9 cellular contexts compared by ENCODE assay signal in genomic region chr4:69881173-69881773, GRCh38. TPM values are rescaled to one million over a fixed set of nuclear protein-coding genes. Genes with fewer than 3 reads are reported as not detected.
A peak's percentile ranks its signal among the peaks of the same experiment; 100 is the strongest.
DNase-seq lines count a peak whose midpoint lies in the region; ATAC-seq and TF ChIP-seq lines count a peak whose summit lies in the region.
"Had no signal": no experiment of that assay in that cellular context is flagged by ENCODE, and none has a peak within 500 bp of the region (broad histone marks: within the 10 kb centered on the region; RNA-seq: fewer than 3 reads in every experiment).

No MANE protein-coding gene starts in this region.

- H2AFZ ChIP-seq in mesenchymal stem cell (ENCODE audit: low read depth, low read length): no peak overlapping the region

- no peak overlapping the region for H3K4ac ChIP-seq in mesenchymal stem cell (ENCODE audit: low read depth in 1 of 2, low read length in 2 of 2)

- DNase-seq in DMS79 treated with DMSO at 0.1 percent for 48 hours (lab: John Stamatoyannopoulos, UW) (peak; percentile 1), DMS79 (lab: John Stamatoyannopoulos, UW) (no peak), Peyer's patch (peak in 1 of 3 donors; percentile 64), colonic mucosa (peak; percentile 31), mesenchymal stem cell (peak; percentile 44), uterus (no peak)

- TF ChIP-seq CTCF in Peyer's patch (IDR thresholded peaks at IDR 0.05) (peak in 5 of 6 experiments; percentile 18 to 97 (median 95)), colonic mucosa (IDR thresholded peaks at IDR 0.05) (peak; percentile 81), uterus (IDR thresholded peaks at IDR 0.05) (peak; percentile 25 to 49 (median 38))

- H3K14ac ChIP-seq in mesenchymal stem cell (ENCODE audit: low read length in 2 of 2): no peak overlapping the region

- no peak overlapping the region for H4K8ac ChIP-seq in mesenchymal stem cell (ENCODE audit: low read length)

- no peak overlapping the region for H3K4me3 ChIP-seq in Peyer's patch
- no peak overlapping the region for H3K4me3 ChIP-seq in colonic mucosa
- no peak overlapping the region for H3K4me3 ChIP-seq in mesenchymal stem cell (ENCODE audit: insufficient read depth in 1 of 2, low read depth in 1 of 2, low read length in 2 of 2)
- no peak overlapping the region for H3K4me3 ChIP-seq in uterus
- H3K4me3 ChIP-seq: BLaER1 had no signal

- no peak overlapping the region for H4K91ac ChIP-seq in mesenchymal stem cell (ENCODE audit: low read length)

- H2BK12ac ChIP-seq in mesenchymal stem cell (ENCODE audit: low read length in 2 of 2): no peak overlapping the region

- TF ChIP-seq POLR2A in Peyer's patch (IDR thresholded peaks at IDR 0.05) (no peak), uterus (IDR thresholded peaks at IDR 0.05) (no peak)

- H3K27me3 ChIP-seq in Peyer's patch: no peaks in the 10 kb centered on the region
- H3K27me3 ChIP-seq in colonic mucosa: no peaks in the 10 kb centered on the region
- H3K27me3 ChIP-seq in mesenchymal stem cell (ENCODE audit: control insufficient read depth in 1 of 2, insufficient read depth in 1 of 2, low read length in 2 of 2): no peaks in the 10 kb centered on the region
- H3K27me3 ChIP-seq in uterus: no peaks in the 10 kb centered on the region
- H3K27me3 ChIP-seq: BLaER1 had no signal

- no peak overlapping the region for H2AK5ac ChIP-seq in mesenchymal stem cell (ENCODE audit: low read length, severe bottlenecking)

- no peak overlapping the region for H3K27ac ChIP-seq in Peyer's patch
- H3K27ac ChIP-seq in colonic mucosa: no peak overlapping the region
- H3K27ac ChIP-seq in mesenchymal stem cell (ENCODE audit: low read length, poor library complexity, severe bottlenecking): no peak overlapping the region
- H3K27ac ChIP-seq in uterus: no peak overlapping the region
- H3K27ac ChIP-seq: BLaER1 had no signal

- H3K9me3 ChIP-seq in Peyer's patch (no peaks in the 10 kb centered on the region), colonic mucosa (no peaks in the 10 kb centered on the region), mesenchymal stem cell (ENCODE audit: control insufficient read depth, low read length) (no peaks in the 10 kb centered on the region), uterus (no peaks in the 10 kb centered on the region)

- H3K36me3 ChIP-seq in Peyer's patch (no peaks in the 10 kb centered on the region), colonic mucosa (no peaks in the 10 kb centered on the region), mesenchymal stem cell (ENCODE audit: control insufficient read depth in 1 of 2, insufficient read depth in 2 of 2, low read depth in 1 of 2, low read length in 2 of 2) (no peaks in the 10 kb centered on the region), uterus (no peaks in the 10 kb centered on the region)
- H3K36me3 ChIP-seq: BLaER1 had no signal

- H3K4me1 ChIP-seq in Peyer's patch (peaks cover 0 to under 1% (median 0%) of the 10 kb centered on the region in 4 donors), colonic mucosa (no peaks in the 10 kb centered on the region), mesenchymal stem cell (ENCODE audit: control insufficient read depth, insufficient read depth, low read depth, low read length) (peaks cover 1% of the 10 kb centered on the region), uterus (no peaks in the 10 kb centered on the region)
- H3K4me1 ChIP-seq: BLaER1 had no signal

- H3K4me2 ChIP-seq in mesenchymal stem cell (ENCODE audit: low read length, poor library complexity, severe bottlenecking): no peak overlapping the region
- H3K4me2 ChIP-seq: BLaER1 had no signal

- no peaks in the 10 kb centered on the region for H3K79me1 ChIP-seq in mesenchymal stem cell (replicated peaks; ENCODE audit: low read length, poor library complexity, severe bottlenecking)

- H2BK15ac ChIP-seq in mesenchymal stem cell (ENCODE audit: low read depth, poor library complexity, severe bottlenecking): no peak overlapping the region

- peak; percentile 92 for ATAC-seq in GM19351 (IDR thresholded peaks at IDR 0.05; ENCODE audit: unreplicated experiment)
- ATAC-seq in HG03520 (IDR thresholded peaks at IDR 0.05; ENCODE audit: unreplicated experiment): peak; percentile 86

- H3K18ac ChIP-seq in mesenchymal stem cell (ENCODE audit: low read depth in 1 of 2, low read length in 2 of 2): no peak overlapping the region

- no peak overlapping the region for H2BK120ac ChIP-seq in mesenchymal stem cell (ENCODE audit: low read depth, low read length)

- intact Hi-C loops in colonic mucosa (cut with DNase I) (loop anchor here (2.0 kb wide), 1 partner anchor 190 kb away; no protein-coding TSS in a partner anchor), uterus (cut with DNase I; ENCODE audit: low total_unique reads) (no loop called here)

- H2BK5ac ChIP-seq in mesenchymal stem cell (ENCODE audit: low read depth, low read length, poor library complexity, severe bottlenecking): no peak overlapping the region

- H3K9ac ChIP-seq in colonic mucosa (ENCODE audit: low read depth in 2 of 2, low read length in 2 of 2) (no peak overlapping the region), mesenchymal stem cell (ENCODE audit: low read length) (no peak overlapping the region)
- H3K9ac ChIP-seq: BLaER1 had no signal

- H3K23ac ChIP-seq in mesenchymal stem cell (ENCODE audit: low read length in 2 of 2): no peak overlapping the region

RNA-seq across cellular contexts. Expression of gene SULT1E1, which starts 21.3 kb away (rescaled TPM):
- 10 to 100 TPM in 3 of 4 donors, 1 to 10 TPM in 1; 8.3 to 67.3 (median 44.1) TPM for total RNA-seq in Peyer's patch
- total RNA-seq in colonic mucosa: under 1 TPM in 1 of 2 donors, not detected in 1; 0.19 TPM
- polyA plus RNA-seq in mesenchymal stem cell (2013, experiment 1 of 2): 0.28 TPM
- 0.22 TPM for polyA plus RNA-seq in mesenchymal stem cell (2013, experiment 2 of 2)
- total RNA-seq in uterus: 100 to 1,000 TPM in 1 of 4 donors, not detected in 3; 539 TPM

RNA-seq across cellular contexts. Expression of gene CSN1S1, which starts 49.6 kb away (rescaled TPM):
- total RNA-seq in Peyer's patch (not detected), colonic mucosa (not detected), uterus (not detected)
- not detected for polyA plus RNA-seq in mesenchymal stem cell (2013, experiment 1 of 2)
- polyA plus RNA-seq in mesenchymal stem cell (2013, experiment 2 of 2): not detected

Comparison
In these comparisons a context has a peak if more than half of its experiments do, and no peak if none do; other contexts are left out.
1. DNase-seq: peak in DMS79 treated with DMSO at 0.1 percent for 48 hours (single experiment), colonic mucosa (single experiment) and mesenchymal stem cell (single experiment); none in DMS79 (single experiment) and uterus (0 of 2).
2. CTCF ChIP-seq: peak in every context shown above with its lines; median percentile 95 in Peyer's patch; 81 in colonic mucosa; 38 in uterus.